9 cellular contexts compared by ENCODE assay signal in the genomic region with DNA sequence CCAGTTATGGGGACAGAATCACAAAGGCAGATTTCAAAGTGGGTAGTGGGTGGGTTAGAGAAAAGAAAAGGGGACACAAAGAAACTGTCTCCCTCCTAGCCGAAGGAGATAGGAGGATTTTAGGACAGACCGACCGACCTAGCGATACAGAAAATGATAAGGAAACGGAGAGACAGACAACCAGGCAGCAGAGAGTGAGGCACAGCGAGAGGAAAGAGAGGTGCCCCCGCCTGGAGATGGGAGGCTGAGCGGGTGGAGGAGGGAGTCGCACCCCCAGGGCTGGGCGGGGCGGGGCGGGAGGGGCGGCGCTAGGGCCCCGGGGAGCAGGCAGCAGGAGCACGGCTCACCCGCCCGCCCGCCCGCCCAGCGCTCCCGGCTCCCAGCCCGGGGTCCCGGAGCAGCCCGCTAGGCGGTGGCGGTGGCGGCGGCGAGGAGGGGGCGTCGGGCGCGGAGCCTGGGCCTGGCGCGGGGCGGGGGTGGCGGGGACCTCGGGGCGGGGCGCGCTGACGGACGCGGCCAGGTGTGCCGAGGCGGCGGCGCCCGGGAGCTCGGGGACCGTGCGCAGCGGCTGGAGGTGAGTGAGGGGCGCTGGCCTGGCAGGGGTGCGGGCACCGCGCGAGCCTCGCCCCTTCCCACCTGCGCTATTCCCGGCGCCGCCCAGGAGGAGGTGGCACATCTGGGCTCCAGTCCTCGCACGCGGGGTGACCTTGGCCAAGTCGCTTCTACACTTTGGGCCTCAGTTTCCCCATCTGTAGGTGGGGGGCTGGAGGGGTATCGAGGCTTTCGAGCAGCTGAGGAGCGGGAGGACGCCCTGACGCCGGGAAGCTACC. TPM values are rescaled to one million over a fixed set of nuclear protein-coding genes. Genes with fewer than 3 reads are reported as not detected.
A peak's percentile ranks its signal among the peaks of the same experiment; 100 is the strongest.
DNase-seq lines count a peak whose midpoint lies in the region; ATAC-seq and TF ChIP-seq lines count a peak whose summit lies in the region.
"Had no signal": no experiment of that assay in that cellular context is flagged by ENCODE, and none has a peak within 500 bp of the region (broad histone marks: within the 10 kb centered on the region; RNA-seq: fewer than 3 reads in every experiment).

No MANE protein-coding gene starts in this region.

- H4K8ac ChIP-seq in IMR-90 (ENCODE audit: low read depth in 2 of 2, low read length in 2 of 2): peak overlapping the region; percentile 73 to 88; a peak in 3 of 4 replicates

- H3K9ac ChIP-seq in IMR-90 (ENCODE audit: low read depth, low read length): peak overlapping the region; percentile 94

- TF ChIP-seq POLR2A in IMR-90 (IDR thresholded peaks at IDR 0.05; ENCODE audit: low read depth, low read length): no peak

- H3K56ac ChIP-seq in IMR-90 (ENCODE audit: extremely low read depth, insufficient read depth, low read length): no peak overlapping the region

- H3K27me3 ChIP-seq in IMR-90 (ENCODE audit: control insufficient read depth, insufficient read depth, low read length) (no peaks in the 10 kb centered on the region), osteoblast (ENCODE audit: insufficient read depth, low read length) (no peaks in the 10 kb centered on the region)

- H3K9me3 ChIP-seq in IMR-90 (ENCODE audit: control insufficient read depth, insufficient read depth, low read length): no peaks in the 10 kb centered on the region
- no peaks in the 10 kb centered on the region for H3K9me3 ChIP-seq in osteoblast (ENCODE audit: low read depth, low read length)

- peak overlapping the region; percentile 60; the same call in 1 of the 2 replicates for H3K23ac ChIP-seq in IMR-90 (ENCODE audit: low read depth, low read length)

- CTCF ChIA-PET in IMR-90 (lab: Yijun Ruan, JAX): no interaction called here

- peak overlapping the region; percentile 23 for H2BK5ac ChIP-seq in IMR-90 (ENCODE audit: low read depth, low read length, poor library complexity, severe bottlenecking)

- peak; percentile 33 for DNase-seq in NCI-H748 (lab: John Stamatoyannopoulos, UW; ENCODE audit: unreplicated experiment)
- DNase-seq in NCI-H748 treated with DMSO at 0.1 percent for 48 hours (lab: John Stamatoyannopoulos, UW): no peak
- DNase-seq in IMR-90: no peak
- peak; percentile 13 for DNase-seq in activated T-helper 1 cell treated with Interleukin-2 at 50 U/mL for 16 hours (ENCODE audit: low read depth)
- DNase-seq in foreskin fibroblast: peak in 1 of 2 donors; percentile 49
- DNase-seq in osteoblast (ENCODE audit: insufficient read length, low spot score, missing footprints): peak; percentile 96
- no peak for DNase-seq in DMS114 treated with DMSO at 0.1 percent for 48 hours (lab: John Stamatoyannopoulos, UW; ENCODE audit: unreplicated experiment)

- peak overlapping the region; percentile 67 for H2BK120ac ChIP-seq in IMR-90 (ENCODE audit: low read depth, low read length)

- in situ Hi-C loops in IMR-90 (cut with MboI; ENCODE audit: low sequenced_read_pairs): no loop called here

- peak overlapping the region; percentile 80; the same call in 1 of the 2 replicates for H2BK20ac ChIP-seq in IMR-90 (ENCODE audit: low read depth, low read length)

- H2AFZ ChIP-seq in IMR-90 (replicated peaks; ENCODE audit: low read length, poor library complexity) (peak overlapping the region; percentile 66), osteoblast (ENCODE audit: low read length) (peak overlapping the region; percentile 60)

- peaks cover 0 to 4% of the 10 kb centered on the region in 2 experiments; a peak in 2 of 4 replicates for H3K79me1 ChIP-seq in IMR-90 (ENCODE audit: low read depth in 1 of 2, low read length in 2 of 2)

- peaks cover 12% of the 10 kb centered on the region for H3K9me1 ChIP-seq in IMR-90 (ENCODE audit: insufficient read depth, low read length)

- 10% methylated on average over 13 of the region's 74 CpGs; no CpG with 5 or more reads in 1 of the 2 experiments for WGBS in IMR-90 (ENCODE audit: extremely low coverage in 2 of 2, insufficient read length in 1 of 2), 2 experiments

- no peak for TF ChIP-seq CTCF in IMR-90 (conservative IDR thresholded peaks at IDR 0.05; ENCODE audit: low read depth, low read length)
- no peak for TF ChIP-seq CTCF in foreskin fibroblast (IDR thresholded peaks at IDR 0.05; ENCODE audit: low read depth, low read length)
- no peak for TF ChIP-seq CTCF in osteoblast (IDR thresholded peaks at IDR 0.05; ENCODE audit: extremely low read depth, low read depth, low read length)

- BruUV-seq in IMR-90 (replicated peaks; lab: Mats Ljungman, UMichigan): no TSS peak

- POLR2A ChIA-PET in IMR-90 (lab: Charles Lee; ENCODE audit: unreplicated experiment): no interaction called here

- peak overlapping the region; percentile 70 for H3K18ac ChIP-seq in IMR-90 (ENCODE audit: low read depth, low read length)

- no peak overlapping the region; the same call in 1 of the 2 replicates for H3K14ac ChIP-seq in IMR-90 (replicated peaks; ENCODE audit: low read depth, low read length)

- H4K5ac ChIP-seq in IMR-90 (ENCODE audit: low read depth, low read length): peak overlapping the region; percentile 75

- H3K4me2 ChIP-seq in IMR-90 (ENCODE audit: low read depth, low read length) (peak overlapping the region; percentile 95), osteoblast (ENCODE audit: insufficient read depth, low read length) (peak overlapping the region; percentile 90)

- H3K27ac ChIP-seq in IMR-90 (ENCODE audit: insufficient read depth, low read length) (peak overlapping the region; percentile 27; the same call in 1 of the 2 replicates), osteoblast (ENCODE audit: low read depth, low read length) (no peak overlapping the region)
- H3K27ac ChIP-seq: epithelial cell of prostate had no signal

- peak overlapping the region; percentile 70 for H3K4ac ChIP-seq in IMR-90 (ENCODE audit: low read depth, low read length)

- dilution Hi-C loops in IMR-90 (cut with HindIII; ENCODE audit: low sequenced_read_pairs, unreplicated experiment): no loop called here

- ATAC-seq in IMR-90 (ENCODE audit: low read depth): peak; percentile 52
- no peak for ATAC-seq in GM18517 (IDR thresholded peaks at IDR 0.05; ENCODE audit: unreplicated experiment)

- H3K4me1 ChIP-seq in IMR-90 (ENCODE audit: control insufficient read depth, insufficient read depth, low read length) (peaks cover 53% of the 10 kb centered on the region), osteoblast (ENCODE audit: insufficient read depth, low read length) (peaks cover 59% of the 10 kb centered on the region)

- H2AK5ac ChIP-seq in IMR-90 (ENCODE audit: low read depth, low read length): peak overlapping the region; percentile 88

- H3K4me3 ChIP-seq in IMR-90 (ENCODE audit: insufficient read depth, low read depth, low read length) (peak overlapping the region; percentile 88), foreskin fibroblast (ENCODE audit: low read depth in 1 of 2, low read length in 2 of 2) (peak overlapping the region; percentile 61 to 70), osteoblast (ENCODE audit: insufficient read depth, low read length) (peak overlapping the region; percentile 77)

- H4K91ac ChIP-seq in IMR-90 (ENCODE audit: insufficient read depth, low read depth, low read length): peak overlapping the region; percentile 87

- H4K20me1 ChIP-seq in IMR-90 (ENCODE audit: insufficient read depth, low read length) (no peaks in the 10 kb centered on the region), osteoblast (ENCODE audit: insufficient read depth, low read length) (no peaks in the 10 kb centered on the region)

- intact Hi-C loops in IMR-90 (cut with micrococcal nuclease): no loop called here

- TF ChIP-seq RAD21 in IMR-90 (IDR thresholded peaks at IDR 0.05; ENCODE audit: low read length): no peak

- H3K79me2 ChIP-seq in osteoblast (ENCODE audit: insufficient read depth, low read length): no peaks in the 10 kb centered on the region

- H2AK9ac ChIP-seq in IMR-90 (replicated peaks; ENCODE audit: low read depth, low read length, poor library complexity): peak overlapping the region; percentile 61

- peak overlapping the region; percentile 60; the same call in 2 of the 3 replicates for H2BK15ac ChIP-seq in IMR-90 (ENCODE audit: low read depth, low read length)

- H3K36me3 ChIP-seq in IMR-90 (ENCODE audit: control insufficient read depth, insufficient read depth, low read length) (no peaks in the 10 kb centered on the region), osteoblast (ENCODE audit: insufficient read depth, low read length) (no peaks in the 10 kb centered on the region)

TF ChIP-seq in IMR-90, 13 proteins besides CTCF, POLR2A, EP300 and RAD21:
- TF ChIP-seq NFE2L2 (IDR thresholded peaks at IDR 0.05; ENCODE audit: low read depth, low read length): no peak
- TF ChIP-seq MAZ (IDR thresholded peaks at IDR 0.05; ENCODE audit: borderline replicate concordance, low read depth, low read length): peak; percentile 67; the same call in 1 of the 2 replicates

RNA-seq across cellular contexts. Expression of a gene that starts 15.9 kb away (rescaled TPM):
- total RNA-seq in IMR-90 (2012; rRNA removed) (3.0 and 3.1 TPM in 2 replicates), osteoblast (2.7 and 4.0 TPM in 2 replicates)
- polyA plus RNA-seq in IMR-90 (2012; rRNA removed): 22.6 and 24.8 TPM in 2 replicates
- 10.2 and 21.0 TPM in 2 replicates for polyA plus RNA-seq in IMR-90 (2012; cell fraction: cytosol; rRNA removed)
- polyA plus RNA-seq in IMR-90 (2012; cell fraction: nucleus; rRNA removed; ENCODE audit: low replicate concordance): 33.0 and 36.8 TPM in 2 replicates

RNA-seq across cellular contexts. Expression of a gene that starts 36.5 kb away (rescaled TPM):
- total RNA-seq in IMR-90 (2012; rRNA removed) (under 0.01 TPM in 2 replicates), osteoblast (under 0.01 TPM in 1 of 2 replicates, not detected in the other)
- 0.24 TPM in 2 replicates for polyA plus RNA-seq in IMR-90 (2012; rRNA removed)
- 0.02 and 0.04 TPM in 2 replicates for polyA plus RNA-seq in IMR-90 (2012; cell fraction: cytosol; rRNA removed)
- 0.16 and 0.25 TPM in 2 replicates for polyA plus RNA-seq in IMR-90 (2012; cell fraction: nucleus; rRNA removed; ENCODE audit: low replicate concordance)

Comparison
In these comparisons a context has a peak if more than half of its experiments do, and no peak if none do; other contexts are left out.
1. DNase-seq: peak in NCI-H748 (single experiment), activated T-helper 1 cell treated with Interleukin-2 at 50 U/mL for 16 hours (single experiment) and osteoblast (single experiment); none in NCI-H748 treated with DMSO at 0.1 percent for 48 hours (single experiment), IMR-90 (single experiment) and DMS114 treated with DMSO at 0.1 percent for 48 hours (single experiment).
2. Peak in every context shown above with its lines, with median percentiles within 50 percentile points of each other: H3K4me3 ChIP-seq.